Comparison of ENCODE assay signal across 8 cellular contexts in the genomic region with DNA sequence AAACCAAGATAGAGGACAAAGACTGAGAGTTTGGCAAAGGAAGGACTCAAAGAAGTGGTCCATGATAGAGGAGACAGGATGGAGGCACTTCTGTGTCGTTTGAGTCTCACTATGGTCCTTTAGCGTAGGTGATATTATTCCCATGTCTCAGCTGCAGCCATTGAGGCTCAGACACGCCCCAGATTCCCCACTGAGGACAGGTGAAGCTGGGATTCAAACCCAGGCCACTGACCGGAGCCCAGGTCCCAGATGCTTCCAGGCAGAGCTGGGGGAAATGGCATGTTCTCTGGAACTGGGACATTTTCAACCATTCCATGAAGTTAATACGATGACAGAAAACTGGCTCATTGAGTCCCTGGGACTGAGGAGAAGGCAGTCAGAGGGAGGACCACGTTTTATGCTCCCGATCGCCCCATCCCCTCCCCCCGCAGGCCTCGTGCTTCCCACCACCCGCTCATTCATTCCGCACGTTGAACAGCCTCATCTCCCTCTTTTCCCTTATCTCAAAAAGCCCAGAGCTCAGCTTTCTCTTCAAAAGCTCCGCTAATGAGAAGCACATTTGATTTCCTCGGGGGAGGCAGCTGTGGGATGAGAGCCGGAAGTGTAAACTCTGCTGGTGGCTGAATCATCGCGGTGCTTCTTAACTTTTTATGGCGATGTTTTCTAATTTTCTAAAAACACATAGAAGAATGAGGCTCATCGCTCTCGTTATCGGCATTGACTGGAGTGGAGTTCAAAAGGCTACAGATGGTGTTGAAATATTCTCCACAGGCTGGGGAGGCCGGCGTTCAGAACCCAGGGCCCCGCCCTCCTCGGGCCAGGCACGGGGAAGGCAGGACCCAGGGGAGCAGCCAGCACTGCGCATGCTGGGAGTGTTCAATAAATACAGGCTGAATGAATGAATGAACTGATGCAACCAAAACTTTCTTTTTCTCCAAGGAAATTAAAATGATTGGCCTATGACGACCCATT.
A peak's percentile ranks its signal among the peaks of the same experiment; 100 is the strongest.
DNase-seq lines count a peak whose midpoint lies in the region; ATAC-seq and TF ChIP-seq lines count a peak whose summit lies in the region.

No MANE protein-coding gene starts in this region.

- H2BK5ac ChIP-seq in trophoblast cell (ENCODE audit: low read depth, low read length, poor library complexity), result no peak overlapping the region

- no peaks in the 10 kb centered on the region for H3F3A ChIP-seq in GM23248 (ENCODE audit: insufficient read depth)

- H3K79me2 ChIP-seq in GM23248 (ENCODE audit: insufficient read depth), result no peaks in the 10 kb centered on the region
- H3K79me2 ChIP-seq in trophoblast cell (ENCODE audit: control insufficient read depth, insufficient read depth, low read length, poor library complexity), result no peaks in the 10 kb centered on the region

- no peaks in the 10 kb centered on the region; the same call in 1 of the 2 replicates for H3K27me3 ChIP-seq in Caco-2 (replicated peaks; ENCODE audit: control insufficient read depth, insufficient read depth, low read length)
- H3K27me3 ChIP-seq in GM23248 (replicated peaks; ENCODE audit: insufficient read depth), result peaks cover 5% of the 10 kb centered on the region; the same call in 1 of the 2 replicates
- no peaks in the 10 kb centered on the region for H3K27me3 ChIP-seq in trophoblast cell (ENCODE audit: insufficient read depth, low read length)

- in situ Hi-C loops in GM23248 (cut with MboI), result no loop called here

- H3K9me3 ChIP-seq in Caco-2, result no peaks in the 10 kb centered on the region
- no peaks in the 10 kb centered on the region for H3K9me3 ChIP-seq in GM23248 (ENCODE audit: low read depth)
- peaks cover 4% of the 10 kb centered on the region for H3K9me3 ChIP-seq in trophoblast cell (ENCODE audit: insufficient read depth, low read depth, low read length)

- H3K27me3 Mint-ChIP-seq in Caco-2 (ENCODE audit: insufficient read depth, unreplicated experiment), result peaks cover 7% of the 10 kb centered on the region

- no peak overlapping the region for H3K4ac ChIP-seq in trophoblast cell (ENCODE audit: low read depth, low read length)

- no peaks in the 10 kb centered on the region for H3K9me3 Mint-ChIP-seq in Caco-2 (ENCODE audit: unreplicated experiment)

- intact Hi-C loops in Caco-2 (cut with micrococcal nuclease; ENCODE audit: unreplicated experiment), result no loop called here

- no peak overlapping the region for H3K14ac ChIP-seq in trophoblast cell (ENCODE audit: low read length)

- no TSS peak for BruUV-seq in Caco-2 (replicated peaks; lab: Mats Ljungman, UMichigan)

- peak overlapping the region; percentile 84 for H3K4me3 Mint-ChIP-seq in Caco-2 (ENCODE audit: unreplicated experiment)

- H3K4me1 ChIP-seq in Caco-2 (peaks cover 6% of the 10 kb centered on the region; the same call in 1 of the 2 replicates), GM23248 (ENCODE audit: insufficient read depth) (no peaks in the 10 kb centered on the region), trophoblast cell (ENCODE audit: control insufficient read depth in 1 of 2, insufficient read depth in 2 of 2, low read length in 2 of 2) (no peaks in the 10 kb centered on the region)

- DNase-seq in Caco-2, result peak; percentile 77 to 82
- peak; percentile 67 for DNase-seq in GM23248
- peak; percentile 67 for DNase-seq in NCI-H226
- peak; percentile 31 for DNase-seq in activated T-cell treated with anti-CD3 and anti-CD28 coated beads for 48 hours (ENCODE audit: low read depth)
- peak; percentile 32 for DNase-seq in germinal center (ENCODE audit: low spot score)
- DNase-seq in trophoblast cell, result peak; percentile 12 to 37
- DNase-seq in KG1 (lab: John Stamatoyannopoulos, UW), result no peak

- no peak overlapping the region for H2BK120ac ChIP-seq in trophoblast cell (ENCODE audit: insufficient read depth, low read length, poor library complexity)

- H3K9me2 ChIP-seq in GM23248 (ENCODE audit: insufficient read depth), result no peaks in the 10 kb centered on the region

- no peaks in the 10 kb centered on the region for H3K36me3 ChIP-seq in Caco-2 (ENCODE audit: control insufficient read depth, insufficient read depth, low read length)
- H3K36me3 ChIP-seq in GM23248 (ENCODE audit: low read depth), result no peaks in the 10 kb centered on the region
- no peaks in the 10 kb centered on the region for H3K36me3 ChIP-seq in trophoblast cell (ENCODE audit: control insufficient read depth in 1 of 2, insufficient read depth in 2 of 2, low read length in 2 of 2)

- no peak for ATAC-seq in HG02938 (IDR thresholded peaks at IDR 0.05; ENCODE audit: unreplicated experiment)

- no peaks in the 10 kb centered on the region for H3K79me1 ChIP-seq in trophoblast cell (ENCODE audit: low read length)

- no peak overlapping the region for H4K8ac ChIP-seq in trophoblast cell (ENCODE audit: low read depth, low read length)

- H2BK12ac ChIP-seq in trophoblast cell (ENCODE audit: low read length), result no peak overlapping the region

- no peaks in the 10 kb centered on the region for H4K20me1 ChIP-seq in GM23248 (ENCODE audit: insufficient read depth)

- no peaks in the 10 kb centered on the region for H3K36me3 Mint-ChIP-seq in Caco-2 (ENCODE audit: insufficient read depth, unreplicated experiment)

- POLR2A ChIA-PET in Caco-2 (lab: Charles Lee), result interaction anchor here (0.6 kb wide), 1 partner anchor 30 kb away, joined by 4 read pairs; no protein-coding TSS in a partner anchor

- peak overlapping the region; percentile 87 for H3K27ac Mint-ChIP-seq in Caco-2 (ENCODE audit: unreplicated experiment)

- peak overlapping the region; percentile 56 for H3K9ac ChIP-seq in GM23248
- H3K9ac ChIP-seq in trophoblast cell (ENCODE audit: low read length), result no peak overlapping the region

- H4K12ac ChIP-seq in trophoblast cell (ENCODE audit: low read depth, low read length), result no peak overlapping the region

- TF ChIP-seq CTCF in Caco-2 (IDR thresholded peaks at IDR 0.05; ENCODE audit: insufficient read depth in 1 of 2, low read depth in 1 of 2, low read length in 1 of 2, severe bottlenecking in 1 of 2, unreplicated experiment in 1 of 2), result no peak

- H4K91ac ChIP-seq in trophoblast cell (ENCODE audit: low read depth, low read length), result no peak overlapping the region

- H3K4me2 ChIP-seq in GM23248 (ENCODE audit: unreplicated experiment) (peak overlapping the region; percentile 90), trophoblast cell (ENCODE audit: low read length) (peak overlapping the region; percentile 23)

- H3K23ac ChIP-seq in trophoblast cell (ENCODE audit: low read length), result no peak overlapping the region

- H3K4me1 Mint-ChIP-seq in Caco-2 (ENCODE audit: low read depth, unreplicated experiment), result peaks cover 11% of the 10 kb centered on the region

- no peak overlapping the region for H3K18ac ChIP-seq in trophoblast cell (ENCODE audit: low read length)

- WGBS in GM23248 (ENCODE audit: low coverage in 1 of 2, low lambda C conversion rate in 2 of 2, missing lambda C conversion rate in 2 of 2), 2 experiments, result 8 to 10% methylated on average over 27 to 29 of the region's 29 CpGs
- WGBS in trophoblast cell (ENCODE audit: extremely low coverage, insufficient coverage, insufficient read length), result no CpG with 5 or more reads among the region's 29 CpGs

- CTCF ChIA-PET in Caco-2 (lab: Charles Lee), result interaction anchor here (0.7 to 1.0 kb wide), 2 partner anchors 66 to 233 kb away, joined by 3 to 9 read pairs; no protein-coding TSS in a partner anchor

- no peak overlapping the region for H2AK5ac ChIP-seq in trophoblast cell (ENCODE audit: low read length)

- H2AFZ ChIP-seq in GM23248, result peak overlapping the region; percentile 93
- no peak overlapping the region for H2AFZ ChIP-seq in trophoblast cell (ENCODE audit: insufficient read depth, low read length, poor library complexity)

- H3K27ac ChIP-seq in GM23248 (no peak overlapping the region), trophoblast cell (ENCODE audit: low read depth, low read length) (no peak overlapping the region)

- H3K4me3 ChIP-seq in Caco-2 (ENCODE audit: low read depth, low read length) (peak overlapping the region; percentile 29), GM23248 (peak overlapping the region; percentile 74), trophoblast cell (ENCODE audit: low read depth, low read length) (no peak overlapping the region)
